Comparison of ENCODE assay signal across 1 cellular context in the genomic region with DNA sequence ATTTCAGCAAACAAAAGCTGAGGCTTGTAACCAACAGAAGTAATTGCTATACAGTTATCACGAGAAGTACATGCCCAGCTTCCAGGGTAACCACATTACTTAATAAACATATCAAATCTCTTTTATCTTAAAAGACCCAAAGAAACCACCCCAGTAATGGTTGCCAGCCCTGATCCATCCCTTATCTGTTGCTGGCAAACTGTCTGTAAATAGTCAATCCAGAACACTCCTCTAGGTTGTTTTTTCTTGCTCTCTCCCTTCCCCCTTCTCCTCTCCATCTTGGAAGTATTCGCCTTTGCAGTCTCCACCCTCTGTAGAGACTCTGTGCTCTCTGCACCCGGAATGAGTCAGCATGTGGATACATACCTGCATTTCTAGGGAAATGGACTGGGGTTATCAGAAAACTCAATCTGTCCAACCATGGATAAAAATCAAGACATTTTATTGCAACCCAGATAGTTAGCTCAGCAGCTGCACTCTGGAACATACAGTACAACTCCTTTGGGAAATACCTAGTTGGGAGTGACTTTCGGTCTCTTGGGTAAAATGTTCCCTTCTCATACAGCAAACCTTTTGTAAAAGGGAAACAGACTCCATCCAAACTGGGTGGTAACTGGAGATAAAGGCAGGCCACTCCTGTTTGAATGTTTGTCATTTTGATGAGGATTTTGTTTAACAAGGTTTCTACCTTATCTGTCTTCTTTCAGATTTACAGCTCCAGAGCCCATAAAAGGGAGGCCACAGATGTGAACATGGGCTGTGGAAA.
TF ChIP-seq lines count a peak whose summit lies in the region.

No MANE protein-coding gene starts in this region.

TF ChIP-seq in HepG2, 621 proteins besides CTCF, POLR2A, EP300 and RAD21 (continued from another document):
- TF ChIP-seq HOMEZ (CRISPR knock-in tag; IDR thresholded peaks at IDR 0.05; ENCODE audit: low read depth) (peak; percentile 56; the same call in 1 of the 2 replicates), NFE2L2 (IDR thresholded peaks at IDR 0.05; ENCODE audit: low read length) (peak; percentile 76), BCL6 (CRISPR knock-in tag; IDR thresholded peaks at IDR 0.05) (peak; percentile 50; the same call in 1 of the 2 replicates), ZBTB4 (CRISPR knock-in tag; IDR thresholded peaks at IDR 0.05; ENCODE audit: borderline replicate concordance) (no peak), GATAD2A (CRISPR knock-in tag; IDR thresholded peaks at IDR 0.05) (0 out of 2 replicates have a peak, but pooled peaks have one; percentile 24)
